Comparison of ENCODE assay signal across 21 cellular contexts in genomic region chr19:48786422-48786821, GRCh38. TPM values are rescaled to one million over a fixed set of nuclear protein-coding genes. Genes with fewer than 3 reads are reported as not detected.
"Had no signal": no experiment of that assay in that cellular context is flagged by ENCODE, and none has a peak within 500 bp of the region (broad histone marks: within the 10 kb centered on the region; RNA-seq: fewer than 3 reads in every experiment).

No MANE protein-coding gene starts in this region.

RNA-seq across cellular contexts. Expression of gene FGF21, which starts 31.1 kb away (rescaled TPM):
- total RNA-seq: activated naive CD4-positive, alpha-beta T cell treated with anti-CD3 and anti-CD28 coated beads for 36 hours; activated naive CD4-positive, alpha-beta T cell treated with anti-CD3 and anti-CD28 coated beads, Interleukin-2, amount 50 U/mL, for 72 hours; activated naive CD8-positive, alpha-beta T cell treated with anti-CD3 and anti-CD28 coated beads for 36 hours; activated naive CD8-positive, alpha-beta T cell treated with anti-CD3 and anti-CD28 coated beads, Interleukin-2, amount 10 ng/mL, durations not matched to agents 7 days and 5 days; activated T-cell treated with anti-CD3 and anti-CD28 coated beads, Interleukin-2, amount 50 U/mL, for 4 hours; activated T-cell treated with anti-CD3 and anti-CD28 coated beads, Interleukin-2, amount 50 U/mL, for 72 hours; activated T-helper 1 cell treated with anti-CD3 and anti-CD28 coated beads, Interleukin-12 subunit alpha, Interleukin-12 subunit beta, Interleukin-2, Interleukin-4 antibody, amounts not matched to agents 30 ng/mL and 10 ng/mL and 1 ng/mL, durations not matched to agents 14 hours and 24 hours and 36 hours; activated T-helper 17 cell treated with anti-CD3 and anti-CD28 coated beads, Interleukin-2, amount 50 U/mL, for 72 hours; activated T-helper 2 cell treated with anti-CD3 and anti-CD28 coated beads, Interferon-gamma antibody, Interleukin-2, Interleukin-4, amounts not matched to agents 10 μg/mL and 5 μg/mL and 100 μg/mL, durations not matched to agents 14 hours and 24 hours and 36 hours; adrenal gland; aorta; ascending aorta; astrocyte; body of pancreas; breast epithelium; bronchial epithelial cell; cardiac muscle cell; cardiac septum; cerebellum; chondrocyte had no signal
- polyA plus RNA-seq: adipose tissue, adrenal gland, aorta, cardiac muscle cell had no signal

RNA-seq across cellular contexts. Expression of gene FUT1, which starts 34.0 kb away (rescaled TPM):
- polyA plus RNA-seq: cardiac muscle cell had no signal

RNA-seq across cellular contexts. Expression of gene IZUMO1, which starts 39.7 kb away (rescaled TPM):
- total RNA-seq: activated naive CD4-positive, alpha-beta T cell treated with anti-CD3 and anti-CD28 coated beads for 36 hours; activated naive CD4-positive, alpha-beta T cell treated with anti-CD3 and anti-CD28 coated beads, Interleukin-2, amount 50 U/mL, for 72 hours; activated naive CD8-positive, alpha-beta T cell treated with anti-CD3 and anti-CD28 coated beads for 36 hours; activated naive CD8-positive, alpha-beta T cell treated with anti-CD3 and anti-CD28 coated beads, Interleukin-2, amount 10 ng/mL, durations not matched to agents 7 days and 5 days; activated T-cell treated with anti-CD3 and anti-CD28 coated beads, Interleukin-2, amount 50 U/mL, for 4 hours; activated T-helper 1 cell treated with anti-CD3 and anti-CD28 coated beads, Interleukin-12 subunit alpha, Interleukin-12 subunit beta, Interleukin-2, Interleukin-4 antibody, amounts not matched to agents 30 ng/mL and 10 ng/mL and 1 ng/mL, durations not matched to agents 14 hours and 24 hours and 36 hours; activated T-helper 17 cell treated with anti-CD3 and anti-CD28 coated beads, Interleukin-2, amount 50 U/mL, for 72 hours; ascending aorta; astrocyte; cardiac muscle cell; chondrocyte had no signal
- polyA plus RNA-seq: cardiac muscle cell had no signal

RNA-seq across cellular contexts. Expression of gene RASIP1, which starts 46.0 kb away (rescaled TPM):
- total RNA-seq: activated naive CD8-positive, alpha-beta T cell treated with anti-CD3 and anti-CD28 coated beads, Interleukin-2, amount 10 ng/mL, durations not matched to agents 7 days and 5 days had no signal
